Comparison of ENCODE assay signal across 19 cellular contexts in genomic region chr13:24648983-24649684, GRCh38. TPM values are rescaled to one million over a fixed set of nuclear protein-coding genes. Genes with fewer than 3 reads are reported as not detected.
DNase-seq lines count a peak whose midpoint lies in the region; ATAC-seq and TF ChIP-seq lines count a peak whose summit lies in the region.
"Had no signal": no experiment of that assay in that cellular context is flagged by ENCODE, and none has a peak within 500 bp of the region (broad histone marks: within the 10 kb centered on the region; RNA-seq: fewer than 3 reads in every experiment).

No MANE protein-coding gene starts in this region.

- no peak for TF ChIP-seq CTCF in omental fat pad (IDR thresholded peaks at IDR 0.05)

- H3K79me1 ChIP-seq in mesenchymal stem cell (replicated peaks; ENCODE audit: low read length, poor library complexity, severe bottlenecking): no peaks in the 10 kb centered on the region

- H3K9ac ChIP-seq in mesenchymal stem cell (ENCODE audit: low read length): peak overlapping the region; percentile 63

- peak overlapping the region in 1 of 2 experiments; percentile 0 for H2BK12ac ChIP-seq in mesenchymal stem cell (ENCODE audit: low read length in 2 of 2)

- peaks cover 3% of the 10 kb centered on the region for H3K9me3 Mint-ChIP-seq in activated CD4-positive, alpha-beta memory T cell treated with anti-CD3 and anti-CD28 coated beads, Interleukin-2, amount 10 ng/mL, durations not matched to agents 7 days and 5 days
- H3K9me3 Mint-ChIP-seq: central memory CD8-positive, alpha-beta T cell; effector memory CD8-positive, alpha-beta T cell had no signal

- no peaks in the 10 kb centered on the region for H3K36me3 Mint-ChIP-seq in activated CD4-positive, alpha-beta memory T cell treated with anti-CD3 and anti-CD28 coated beads, Interleukin-2, amount 10 ng/mL, durations not matched to agents 7 days and 5 days (ENCODE audit: low read depth)

- H3K27ac Mint-ChIP-seq in activated CD4-positive, alpha-beta memory T cell treated with anti-CD3 and anti-CD28 coated beads, Interleukin-2, amount 10 ng/mL, durations not matched to agents 7 days and 5 days: peak overlapping the region; percentile 53
- H3K27ac Mint-ChIP-seq: effector memory CD8-positive, alpha-beta T cell had no signal

- 87% methylated on average over 13 of the region's 14 CpGs for WGBS in mesenchymal stem cell

- H2AK5ac ChIP-seq in mesenchymal stem cell (ENCODE audit: low read length, severe bottlenecking): peak overlapping the region; percentile 81

- no peak overlapping the region for H2AFZ ChIP-seq in mesenchymal stem cell (ENCODE audit: low read depth, low read length)

- no peak overlapping the region for H4K91ac ChIP-seq in mesenchymal stem cell (ENCODE audit: low read length)

- H3K9me3 ChIP-seq in mesenchymal stem cell (ENCODE audit: control insufficient read depth, low read length): no peaks in the 10 kb centered on the region

- H3K36me3 ChIP-seq in mesenchymal stem cell (ENCODE audit: control insufficient read depth in 1 of 2, insufficient read depth in 2 of 2, low read depth in 1 of 2, low read length in 2 of 2): no peaks in the 10 kb centered on the region

- no peak overlapping the region for H2BK15ac ChIP-seq in mesenchymal stem cell (ENCODE audit: low read depth, poor library complexity, severe bottlenecking)

- no peak overlapping the region for H3K27ac ChIP-seq in mesenchymal stem cell (ENCODE audit: low read length, poor library complexity, severe bottlenecking)
- H3K27ac ChIP-seq: VCaP had no signal

- H2BK120ac ChIP-seq in mesenchymal stem cell (ENCODE audit: low read depth, low read length): no peak overlapping the region

- no peak overlapping the region for H3K4me3 ChIP-seq in mesenchymal stem cell (ENCODE audit: insufficient read depth in 1 of 2, low read depth in 1 of 2, low read length in 2 of 2)

- H3K4me1 Mint-ChIP-seq in activated CD4-positive, alpha-beta memory T cell treated with anti-CD3 and anti-CD28 coated beads, Interleukin-2, amount 10 ng/mL, durations not matched to agents 7 days and 5 days: peaks cover 24% of the 10 kb centered on the region
- H3K4me1 Mint-ChIP-seq: central memory CD8-positive, alpha-beta T cell had no signal

- H3K27me3 Mint-ChIP-seq in activated CD4-positive, alpha-beta memory T cell treated with anti-CD3 and anti-CD28 coated beads, Interleukin-2, amount 10 ng/mL, durations not matched to agents 7 days and 5 days: peaks cover 5% of the 10 kb centered on the region
- H3K27me3 Mint-ChIP-seq: central memory CD8-positive, alpha-beta T cell had no signal

- H4K8ac ChIP-seq in mesenchymal stem cell (ENCODE audit: low read length): no peak overlapping the region

- ATAC-seq in GM21786 (IDR thresholded peaks at IDR 0.05; ENCODE audit: unreplicated experiment) (peak; percentile 60), HG02588 (IDR thresholded peaks at IDR 0.05; ENCODE audit: unreplicated experiment) (no peak), HG03280 (IDR thresholded peaks at IDR 0.05; ENCODE audit: unreplicated experiment) (no peak), omental fat pad (ENCODE audit: low FRiP score) (no peak)
- ATAC-seq: effector memory CD8-positive, alpha-beta T cell; Panc1 had no signal

- H3K4ac ChIP-seq in mesenchymal stem cell (ENCODE audit: low read depth in 1 of 2, low read length in 2 of 2): no peak overlapping the region

- no peak overlapping the region for H3K23ac ChIP-seq in mesenchymal stem cell (ENCODE audit: low read length in 2 of 2)

- no peak overlapping the region for H3K4me3 Mint-ChIP-seq in activated CD4-positive, alpha-beta memory T cell treated with anti-CD3 and anti-CD28 coated beads, Interleukin-2, amount 10 ng/mL, durations not matched to agents 7 days and 5 days
- H3K4me3 Mint-ChIP-seq: central memory CD8-positive, alpha-beta T cell; effector memory CD8-positive, alpha-beta T cell had no signal

- CTCF ChIA-PET in activated CD4-positive, alpha-beta memory T cell treated with anti-CD3 and anti-CD28 coated beads, Interleukin-2, amount 10 ng/mL, durations not matched to agents 7 days and 5 days (lab: Charles Lee): interaction anchor here (1.2 kb wide), 1 partner anchor 43 kb away, joined by 3 read pairs; no protein-coding TSS in a partner anchor

- peak overlapping the region in 1 of 2 experiments; percentile 88 for H3K14ac ChIP-seq in mesenchymal stem cell (ENCODE audit: low read length in 2 of 2)

- DNase-seq in CD1c-positive myeloid dendritic cell (ENCODE audit: extremely low spot score) (peak; percentile 22), mesenchymal stem cell (no peak), NCI-H526 (lab: John Stamatoyannopoulos, UW) (no peak), omental fat pad (ENCODE audit: low spot score) (no peak)
- DNase-seq in activated CD4-positive, alpha-beta memory T cell treated with anti-CD3 and anti-CD28 coated beads, Interleukin-2, amount 10 ng/mL, durations not matched to agents 7 days and 5 days: no peak
- DNase-seq: Calu3; effector memory CD8-positive, alpha-beta T cell; GDM1; hypothalamus; left colon; NCI-H1436 had no signal

- H2BK5ac ChIP-seq in mesenchymal stem cell (ENCODE audit: low read depth, low read length, poor library complexity, severe bottlenecking): peak overlapping the region; percentile 79

- H3K4me2 ChIP-seq in mesenchymal stem cell (ENCODE audit: low read length, poor library complexity, severe bottlenecking): no peak overlapping the region

- peaks cover 11% of the 10 kb centered on the region for H3K4me1 ChIP-seq in mesenchymal stem cell (ENCODE audit: control insufficient read depth, insufficient read depth, low read depth, low read length)

- no peak overlapping the region for H3K18ac ChIP-seq in mesenchymal stem cell (ENCODE audit: low read depth in 1 of 2, low read length in 2 of 2)

- peaks cover 0 to 3% of the 10 kb centered on the region in 2 experiments for H3K27me3 ChIP-seq in mesenchymal stem cell (ENCODE audit: control insufficient read depth in 1 of 2, insufficient read depth in 1 of 2, low read length in 2 of 2)

- POLR2A ChIA-PET in activated CD4-positive, alpha-beta memory T cell treated with anti-CD3 and anti-CD28 coated beads, Interleukin-2, amount 10 ng/mL, durations not matched to agents 7 days and 5 days (lab: Charles Lee): no interaction called here

RNA-seq across cellular contexts. Expression of gene ATP12A, which starts 31.1 kb away (rescaled TPM):
- 1 to 10 TPM; 1.1 TPM for total RNA-seq in activated CD4-positive, alpha-beta memory T cell treated with anti-CD3 and anti-CD28 coated beads, Interleukin-2, amount 10 ng/mL, durations not matched to agents 7 days and 5 days
- polyA plus RNA-seq in mesenchymal stem cell (2013, experiment 1 of 2): not detected
- polyA plus RNA-seq in mesenchymal stem cell (2013, experiment 2 of 2): not detected
- total RNA-seq in omental fat pad: not detected
- total RNA-seq: mucosa of gallbladder, posterior vena cava had no signal
